In genomic region chr5:151825445-151825844, GRCh38 we compare ENCODE assay signal across 1 cellular context.
A peak's percentile ranks its signal among the peaks of the same experiment; 100 is the strongest.
TF ChIP-seq lines count a peak whose summit lies in the region.

No MANE protein-coding gene starts in this region.

TF ChIP-seq in HepG2, 621 proteins besides CTCF, POLR2A, EP300 and RAD21 (continued from another document):
- 0 out of 2 replicates have a peak, but pooled peaks have one; percentile 27 for TF ChIP-seq KAT8 (CRISPR knock-in tag; IDR thresholded peaks at IDR 0.05)
- TF ChIP-seq STAG1 (CRISPR knock-in tag; IDR thresholded peaks at IDR 0.05), result peak; percentile 86
- TF ChIP-seq RORA (CRISPR knock-in tag; IDR thresholded peaks at IDR 0.05), result no peak
- TF ChIP-seq ZFP41 (CRISPR knock-in tag; IDR thresholded peaks at IDR 0.05; ENCODE audit: borderline replicate concordance), result no peak
- TF ChIP-seq ARID3A (IDR thresholded peaks at IDR 0.05; ENCODE audit: low read depth, low read length), result peak; percentile 36; the same call in 1 of the 2 replicates
- no peak for TF ChIP-seq ZNF18 (CRISPR knock-in tag; IDR thresholded peaks at IDR 0.05; ENCODE audit: insufficient replicate concordance)
- TF ChIP-seq ZNF331 (CRISPR knock-in tag; IDR thresholded peaks at IDR 0.05), result 0 out of 2 replicates have a peak, but pooled peaks have one; percentile 18
- peak; percentile 47 for TF ChIP-seq RBM22 (optimal IDR thresholded peaks at IDR 0.05; ENCODE audit: low read length)
